In genomic region chr7:76400248-76400647, GRCh38 we compare ENCODE assay signal across 15 cellular contexts. TPM values are rescaled to one million over a fixed set of nuclear protein-coding genes. Genes with fewer than 3 reads are reported as not detected.
A peak's percentile ranks its signal among the peaks of the same experiment; 100 is the strongest.
DNase-seq lines count a peak whose midpoint lies in the region; ATAC-seq and TF ChIP-seq lines count a peak whose summit lies in the region.
"Had no signal": no experiment of that assay in that cellular context is flagged by ENCODE, and none has a peak within 500 bp of the region (broad histone marks: within the 10 kb centered on the region; RNA-seq: fewer than 3 reads in every experiment).

No MANE protein-coding gene starts in this region.

- H4K91ac ChIP-seq in mesenchymal stem cell (ENCODE audit: low read length) (peak overlapping the region; percentile 50), trophoblast cell (ENCODE audit: low read depth, low read length) (peak overlapping the region; percentile 9)

- no peak overlapping the region for H3K4ac ChIP-seq in mesenchymal stem cell (ENCODE audit: low read depth in 1 of 2, low read length in 2 of 2)
- no peak overlapping the region for H3K4ac ChIP-seq in trophoblast cell (ENCODE audit: low read depth, low read length)

- no peak overlapping the region for H2AFZ ChIP-seq in mesenchymal stem cell (ENCODE audit: low read depth, low read length)
- H2AFZ ChIP-seq in trophoblast cell (ENCODE audit: insufficient read depth, low read length, poor library complexity): no peak overlapping the region

- peaks cover 9% of the 10 kb centered on the region for H3K27me3 Mint-ChIP-seq in nephron progenitor cell (ENCODE audit: low read depth, poor library complexity)
- H3K27me3 Mint-ChIP-seq: CD4-positive, alpha-beta memory T cell had no signal

- 94% methylated on average over 23 of the region's 23 CpGs for WGBS in mesenchymal stem cell
- WGBS in trophoblast cell (ENCODE audit: extremely low coverage, insufficient coverage, insufficient read length): no CpG with 5 or more reads among the region's 23 CpGs

- H3K79me2 ChIP-seq in trophoblast cell (ENCODE audit: control insufficient read depth, insufficient read depth, low read length, poor library complexity): no peaks in the 10 kb centered on the region

- H3K9me3 Mint-ChIP-seq in nephron progenitor cell: no peaks in the 10 kb centered on the region
- H3K9me3 Mint-ChIP-seq: CD4-positive, alpha-beta memory T cell had no signal

- H3K4me2 ChIP-seq in mesenchymal stem cell (ENCODE audit: low read length, poor library complexity, severe bottlenecking) (no peak overlapping the region), trophoblast cell (ENCODE audit: low read length) (no peak overlapping the region)

- H4K8ac ChIP-seq in mesenchymal stem cell (ENCODE audit: low read length) (no peak overlapping the region), trophoblast cell (ENCODE audit: low read depth, low read length) (no peak overlapping the region)

- no peak for TF ChIP-seq CTCF in RWPE1 (conservative IDR thresholded peaks at IDR 0.05; ENCODE audit: low read depth)
- no peak for TF ChIP-seq CTCF in nephron progenitor cell (IDR thresholded peaks at IDR 0.05)

- ATAC-seq in HG03025 (IDR thresholded peaks at IDR 0.05; ENCODE audit: low FRiP score, unreplicated experiment): no peak
- ATAC-seq: HCT116 had no signal

- H3K23ac ChIP-seq in mesenchymal stem cell (ENCODE audit: low read length in 2 of 2) (no peak overlapping the region), trophoblast cell (ENCODE audit: low read length) (no peak overlapping the region)

- H2BK12ac ChIP-seq in mesenchymal stem cell (ENCODE audit: low read length in 2 of 2) (no peak overlapping the region), trophoblast cell (ENCODE audit: low read length) (no peak overlapping the region)

- H3K4me3 ChIP-seq in mesenchymal stem cell (ENCODE audit: insufficient read depth in 1 of 2, low read depth in 1 of 2, low read length in 2 of 2): no peak overlapping the region
- no peak overlapping the region for H3K4me3 ChIP-seq in trophoblast cell (ENCODE audit: low read depth, low read length)

- H3K4me1 Mint-ChIP-seq in nephron progenitor cell: peaks cover 26% of the 10 kb centered on the region

- H3K9me3 ChIP-seq in mesenchymal stem cell (ENCODE audit: control insufficient read depth, low read length) (no peaks in the 10 kb centered on the region), trophoblast cell (ENCODE audit: insufficient read depth, low read depth, low read length) (no peaks in the 10 kb centered on the region)

- H3K4me1 ChIP-seq in mesenchymal stem cell (ENCODE audit: control insufficient read depth, insufficient read depth, low read depth, low read length) (peaks cover 5% of the 10 kb centered on the region), trophoblast cell (ENCODE audit: control insufficient read depth in 1 of 2, insufficient read depth in 2 of 2, low read length in 2 of 2) (peaks cover 0 to 2% of the 10 kb centered on the region in 2 experiments)

- POLR2A ChIA-PET in RWPE1 (lab: Yijun Ruan, JAX; ENCODE audit: low non-redundant PET): no interaction called here

- H4K12ac ChIP-seq in trophoblast cell (ENCODE audit: low read depth, low read length): no peak overlapping the region

- H3K36me3 ChIP-seq in mesenchymal stem cell (ENCODE audit: control insufficient read depth in 1 of 2, insufficient read depth in 2 of 2, low read depth in 1 of 2, low read length in 2 of 2): peaks cover 0 to 5% of the 10 kb centered on the region in 2 experiments
- no peaks in the 10 kb centered on the region for H3K36me3 ChIP-seq in trophoblast cell (ENCODE audit: control insufficient read depth in 1 of 2, insufficient read depth in 2 of 2, low read length in 2 of 2)

- no peak overlapping the region for H3K4me3 Mint-ChIP-seq in nephron progenitor cell

- H3K18ac ChIP-seq in mesenchymal stem cell (ENCODE audit: low read depth in 1 of 2, low read length in 2 of 2): no peak overlapping the region
- H3K18ac ChIP-seq in trophoblast cell (ENCODE audit: low read length): no peak overlapping the region

- H3K36me3 Mint-ChIP-seq in nephron progenitor cell (ENCODE audit: low read depth): peaks cover 5% of the 10 kb centered on the region
- H3K36me3 Mint-ChIP-seq: CD4-positive, alpha-beta memory T cell had no signal

- H2BK15ac ChIP-seq in mesenchymal stem cell (ENCODE audit: low read depth, poor library complexity, severe bottlenecking): no peak overlapping the region

- no peaks in the 10 kb centered on the region for H3K27me3 ChIP-seq in mesenchymal stem cell (ENCODE audit: control insufficient read depth in 1 of 2, insufficient read depth in 1 of 2, low read length in 2 of 2)
- H3K27me3 ChIP-seq in trophoblast cell (ENCODE audit: insufficient read depth, low read length): no peaks in the 10 kb centered on the region

- H3K27ac Mint-ChIP-seq in nephron progenitor cell: no peak overlapping the region

- DNase-seq in RWPE1 (ENCODE audit: low spot score) (no peak), mesenchymal stem cell (no peak), trophoblast cell (no peak), nephron progenitor cell (no peak), HCEC 1CT (no peak)
- DNase-seq: C1 segment of cervical spinal cord; Calu3; CD4-positive, alpha-beta memory T cell; COR-L47; DMS53; DMS79 treated with DMSO at 0.1 percent for 48 hours; GF-D8; GOT3 had no signal

- no peak overlapping the region for H2BK5ac ChIP-seq in mesenchymal stem cell (ENCODE audit: low read depth, low read length, poor library complexity, severe bottlenecking)
- H2BK5ac ChIP-seq in trophoblast cell (ENCODE audit: low read depth, low read length, poor library complexity): no peak overlapping the region

- CTCF ChIA-PET in RWPE1 (lab: Yijun Ruan, JAX): no interaction called here

- no peak overlapping the region for H2BK120ac ChIP-seq in mesenchymal stem cell (ENCODE audit: low read depth, low read length)
- H2BK120ac ChIP-seq in trophoblast cell (ENCODE audit: insufficient read depth, low read length, poor library complexity): no peak overlapping the region

- peak overlapping the region; percentile 75 for H3K27ac ChIP-seq in RWPE1
- no peak overlapping the region for H3K27ac ChIP-seq in mesenchymal stem cell (ENCODE audit: low read length, poor library complexity, severe bottlenecking)
- no peak overlapping the region for H3K27ac ChIP-seq in trophoblast cell (ENCODE audit: low read depth, low read length)

- H3K9ac ChIP-seq in mesenchymal stem cell (ENCODE audit: low read length): no peak overlapping the region
- no peak overlapping the region for H3K9ac ChIP-seq in trophoblast cell (ENCODE audit: low read length)

- no peak overlapping the region for H3K14ac ChIP-seq in mesenchymal stem cell (ENCODE audit: low read length in 2 of 2)
- no peak overlapping the region for H3K14ac ChIP-seq in trophoblast cell (ENCODE audit: low read length)

- H3K79me1 ChIP-seq in mesenchymal stem cell (replicated peaks; ENCODE audit: low read length, poor library complexity, severe bottlenecking) (no peaks in the 10 kb centered on the region), trophoblast cell (ENCODE audit: low read length) (no peaks in the 10 kb centered on the region)

- H2AK5ac ChIP-seq in mesenchymal stem cell (ENCODE audit: low read length, severe bottlenecking) (no peak overlapping the region), trophoblast cell (ENCODE audit: low read length) (no peak overlapping the region)

RNA-seq across cellular contexts. Expression of gene SSC4D, which starts 9.2 kb away (rescaled TPM):
- polyA plus RNA-seq in mesenchymal stem cell (2013, experiment 1 of 2): 0.46 TPM
- 0.49 TPM for polyA plus RNA-seq in mesenchymal stem cell (2013, experiment 2 of 2)
- 7.1 and 7.7 TPM in 2 replicates for polyA plus RNA-seq in trophoblast cell (2013)

RNA-seq across cellular contexts. Expression of gene ZP3, which starts 24.5 kb away (rescaled TPM):
- polyA plus RNA-seq in mesenchymal stem cell (2013, experiment 1 of 2): 1.9 TPM
- 4.6 TPM for polyA plus RNA-seq in mesenchymal stem cell (2013, experiment 2 of 2)
- polyA plus RNA-seq in trophoblast cell (2013): 3.3 and 4.2 TPM in 2 replicates

RNA-seq across cellular contexts. Expression of gene YWHAG, which starts 41.5 kb away (rescaled TPM):
- 106 TPM for polyA plus RNA-seq in mesenchymal stem cell (2013, experiment 1 of 2)
- polyA plus RNA-seq in mesenchymal stem cell (2013, experiment 2 of 2): 107 TPM
- 95.3 and 99.5 TPM in 2 replicates for polyA plus RNA-seq in trophoblast cell (2013)
